In the genomic region with DNA sequence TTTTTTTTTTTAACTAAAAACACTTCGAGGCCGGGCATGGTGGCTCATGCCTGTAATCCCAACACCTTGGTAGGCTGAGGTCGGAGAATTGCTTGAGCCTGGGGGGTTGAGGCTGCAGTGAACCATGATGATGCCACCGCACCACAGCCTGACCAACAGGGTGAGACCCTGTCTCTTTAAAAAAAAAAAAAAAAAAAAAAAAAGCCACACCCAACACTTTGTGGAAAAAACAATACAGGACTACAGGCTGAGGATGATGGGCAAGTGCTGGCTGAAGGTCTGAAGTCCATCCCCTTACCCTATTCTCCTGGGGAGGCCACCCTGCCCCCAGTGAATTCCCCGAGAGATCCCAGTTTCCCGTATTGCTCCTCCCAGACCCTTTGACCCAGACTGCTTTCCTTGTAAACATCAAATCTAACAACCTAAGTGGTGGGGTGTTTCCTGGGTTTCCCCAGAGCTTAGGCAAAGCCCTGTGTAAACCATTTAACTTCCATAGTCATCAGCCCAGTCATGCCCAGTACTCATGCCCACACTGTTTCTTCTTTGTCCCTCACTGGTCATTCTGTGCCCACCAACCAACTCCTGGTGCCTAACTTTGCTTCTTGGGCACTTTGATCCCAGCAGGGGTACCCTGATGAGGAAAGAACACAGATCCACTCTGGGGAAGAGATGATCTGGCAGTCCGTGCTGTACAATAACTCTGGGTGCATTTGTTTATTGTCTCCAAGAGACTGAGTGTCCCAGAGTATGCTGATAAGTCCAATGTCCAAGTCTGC, we compare ENCODE assay signal across 1 cellular context.
TF ChIP-seq lines count a peak whose summit lies in the region.

No MANE protein-coding gene starts in this region.

TF ChIP-seq in HepG2, 621 proteins besides CTCF, POLR2A, EP300 and RAD21 (continued from another document and continues in another):
- TF ChIP-seq MNT (IDR thresholded peaks at IDR 0.05): peak; percentile 16; the same call in 1 of the 2 replicates
- peak; percentile 24; the same call in 1 of the 2 replicates for TF ChIP-seq ARNT2 (CRISPR knock-in tag; IDR thresholded peaks at IDR 0.05; ENCODE audit: low read depth)
- TF ChIP-seq RELA (CRISPR knock-in tag; IDR thresholded peaks at IDR 0.05): peak; percentile 96
- 0 out of 2 replicates have a peak, but pooled peaks have one; percentile 88 for TF ChIP-seq ZNF275 (CRISPR knock-in tag; IDR thresholded peaks at IDR 0.05; ENCODE audit: borderline replicate concordance)
- peak; percentile 60; the same call in 1 of the 2 replicates for TF ChIP-seq ZZZ3 (CRISPR knock-in tag; IDR thresholded peaks at IDR 0.05; ENCODE audit: borderline replicate concordance)
- peak; percentile 94; the same call in 1 of the 2 replicates for TF ChIP-seq ZGPAT (CRISPR knock-in tag; IDR thresholded peaks at IDR 0.05)
- TF ChIP-seq, protein P1, sequence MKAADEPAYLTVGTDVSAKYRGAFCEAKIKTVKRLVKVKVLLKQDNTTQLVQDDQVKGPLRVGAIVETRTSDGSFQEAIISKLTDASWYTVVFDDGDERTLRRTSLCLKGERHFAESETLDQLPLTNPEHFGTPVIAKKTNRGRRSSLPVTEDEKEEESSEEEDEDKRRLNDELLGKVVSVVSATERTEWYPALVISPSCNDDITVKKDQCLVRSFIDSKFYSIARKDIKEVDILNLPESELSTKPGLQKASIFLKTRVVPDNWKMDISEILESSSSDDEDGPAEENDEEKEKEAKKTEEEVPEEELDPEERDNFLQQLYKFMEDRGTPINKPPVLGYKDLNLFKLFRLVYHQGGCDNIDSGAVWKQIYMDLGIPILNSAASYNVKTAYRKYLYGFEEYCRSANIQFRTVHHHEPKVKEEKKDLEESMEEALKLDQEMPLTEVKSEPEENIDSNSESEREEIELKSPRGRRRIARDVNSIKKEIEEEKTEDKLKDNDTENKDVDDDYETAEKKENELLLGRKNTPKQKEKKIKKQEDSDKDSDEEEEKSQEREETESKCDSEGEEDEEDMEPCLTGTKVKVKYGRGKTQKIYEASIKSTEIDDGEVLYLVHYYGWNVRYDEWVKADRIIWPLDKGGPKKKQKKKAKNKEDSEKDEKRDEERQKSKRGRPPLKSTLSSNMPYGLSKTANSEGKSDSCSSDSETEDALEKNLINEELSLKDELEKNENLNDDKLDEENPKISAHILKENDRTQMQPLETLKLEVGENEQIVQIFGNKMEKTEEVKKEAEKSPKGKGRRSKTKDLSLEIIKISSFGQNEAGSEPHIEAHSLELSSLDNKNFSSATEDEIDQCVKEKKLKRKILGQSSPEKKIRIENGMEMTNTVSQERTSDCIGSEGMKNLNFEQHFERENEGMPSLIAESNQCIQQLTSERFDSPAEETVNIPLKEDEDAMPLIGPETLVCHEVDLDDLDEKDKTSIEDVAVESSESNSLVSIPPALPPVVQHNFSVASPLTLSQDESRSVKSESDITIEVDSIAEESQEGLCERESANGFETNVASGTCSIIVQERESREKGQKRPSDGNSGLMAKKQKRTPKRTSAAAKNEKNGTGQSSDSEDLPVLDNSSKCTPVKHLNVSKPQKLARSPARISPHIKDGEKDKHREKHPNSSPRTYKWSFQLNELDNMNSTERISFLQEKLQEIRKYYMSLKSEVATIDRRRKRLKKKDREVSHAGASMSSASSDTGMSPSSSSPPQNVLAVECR (CRISPR knock-in tag; IDR thresholded peaks at IDR 0.05; ENCODE audit: borderline replicate concordance): peak; percentile 41; the same call in 1 of the 2 replicates
- peak; percentile 96 for TF ChIP-seq HMG20A (CRISPR knock-in tag; IDR thresholded peaks at IDR 0.05; ENCODE audit: borderline replicate concordance)
- no peak for TF ChIP-seq ZNF629 (CRISPR knock-in tag; conservative IDR thresholded peaks at IDR 0.05)
- TF ChIP-seq SSRP1 (CRISPR knock-in tag; IDR thresholded peaks at IDR 0.05): no peak; the same call in 1 of the 2 replicates
- no peak for TF ChIP-seq RBM22 (optimal IDR thresholded peaks at IDR 0.05; ENCODE audit: low read length)
- TF ChIP-seq, protein P2, sequence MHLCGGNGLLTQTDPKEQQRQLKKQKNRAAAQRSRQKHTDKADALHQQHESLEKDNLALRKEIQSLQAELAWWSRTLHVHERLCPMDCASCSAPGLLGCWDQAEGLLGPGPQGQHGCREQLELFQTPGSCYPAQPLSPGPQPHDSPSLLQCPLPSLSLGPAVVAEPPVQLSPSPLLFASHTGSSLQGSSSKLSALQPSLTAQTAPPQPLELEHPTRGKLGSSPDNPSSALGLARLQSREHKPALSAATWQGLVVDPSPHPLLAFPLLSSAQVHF (CRISPR knock-in tag; IDR thresholded peaks at IDR 0.05): no peak
- peak; percentile 99 for TF ChIP-seq FOXK1 (CRISPR knock-in tag; IDR thresholded peaks at IDR 0.05; ENCODE audit: borderline replicate concordance, low read depth)
- peak; percentile 84; the same call in 1 of the 2 replicates for TF ChIP-seq ETV5 (CRISPR knock-in tag; IDR thresholded peaks at IDR 0.05; ENCODE audit: borderline replicate concordance)
- TF ChIP-seq CHCHD3 (CRISPR knock-in tag; IDR thresholded peaks at IDR 0.05): no peak
- no peak for TF ChIP-seq GPN1 (CRISPR knock-in tag; IDR thresholded peaks at IDR 0.05; ENCODE audit: borderline replicate concordance)
- TF ChIP-seq TBX3 (IDR thresholded peaks at IDR 0.05; ENCODE audit: borderline replicate concordance): 0 out of 2 replicates have a peak, but pooled peaks have one; percentile 39
- TF ChIP-seq ZNF607 (CRISPR knock-in tag; IDR thresholded peaks at IDR 0.05; ENCODE audit: borderline replicate concordance): no peak
- TF ChIP-seq CHD4 (IDR thresholded peaks at IDR 0.05; ENCODE audit: borderline replicate concordance, low read length): peak; percentile 56; the same call in 1 of the 2 replicates
- TF ChIP-seq ZBTB39 (CRISPR knock-in tag; IDR thresholded peaks at IDR 0.05): no peak
- peak; percentile 58; the same call in 1 of the 2 replicates for TF ChIP-seq HDAC1 (CRISPR knock-in tag; IDR thresholded peaks at IDR 0.05)
- peak; percentile 51; the same call in 1 of the 2 replicates for TF ChIP-seq KDM5B (CRISPR knock-in tag; IDR thresholded peaks at IDR 0.05; ENCODE audit: borderline replicate concordance)
- no peak for TF ChIP-seq NFIB (CRISPR knock-in tag; IDR thresholded peaks at IDR 0.05; ENCODE audit: borderline replicate concordance)
- TF ChIP-seq ZNF282 (IDR thresholded peaks at IDR 0.05; ENCODE audit: partially characterized antibody): no peak
- peak; percentile 58 for TF ChIP-seq POGZ (CRISPR knock-in tag; IDR thresholded peaks at IDR 0.05)
- peak; percentile 38; the same call in 1 of the 2 replicates for TF ChIP-seq SMC3 (IDR thresholded peaks at IDR 0.05; ENCODE audit: low read length)
- TF ChIP-seq TGIF2 (CRISPR knock-in tag; IDR thresholded peaks at IDR 0.05): peak; percentile 75; the same call in 1 of the 2 replicates
- TF ChIP-seq, protein P3, sequence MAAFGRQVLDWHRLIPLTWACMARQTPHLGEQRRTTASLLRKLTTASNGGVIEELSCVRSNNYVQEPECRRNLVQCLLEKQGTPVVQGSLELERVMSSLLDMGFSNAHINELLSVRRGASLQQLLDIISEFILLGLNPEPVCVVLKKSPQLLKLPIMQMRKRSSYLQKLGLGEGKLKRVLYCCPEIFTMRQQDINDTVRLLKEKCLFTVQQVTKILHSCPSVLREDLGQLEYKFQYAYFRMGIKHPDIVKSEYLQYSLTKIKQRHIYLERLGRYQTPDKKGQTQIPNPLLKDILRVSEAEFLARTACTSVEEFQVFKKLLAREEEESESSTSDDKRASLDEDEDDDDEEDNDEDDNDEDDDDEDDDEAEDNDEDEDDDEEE (CRISPR knock-in tag; IDR thresholded peaks at IDR 0.05): no peak; the same call in 1 of the 2 replicates
- no peak for TF ChIP-seq ZNF235 (CRISPR knock-in tag; IDR thresholded peaks at IDR 0.05; ENCODE audit: borderline replicate concordance)
- TF ChIP-seq TCF7 (IDR thresholded peaks at IDR 0.05; ENCODE audit: low read depth): peak; percentile 87
- TF ChIP-seq, protein P4, sequence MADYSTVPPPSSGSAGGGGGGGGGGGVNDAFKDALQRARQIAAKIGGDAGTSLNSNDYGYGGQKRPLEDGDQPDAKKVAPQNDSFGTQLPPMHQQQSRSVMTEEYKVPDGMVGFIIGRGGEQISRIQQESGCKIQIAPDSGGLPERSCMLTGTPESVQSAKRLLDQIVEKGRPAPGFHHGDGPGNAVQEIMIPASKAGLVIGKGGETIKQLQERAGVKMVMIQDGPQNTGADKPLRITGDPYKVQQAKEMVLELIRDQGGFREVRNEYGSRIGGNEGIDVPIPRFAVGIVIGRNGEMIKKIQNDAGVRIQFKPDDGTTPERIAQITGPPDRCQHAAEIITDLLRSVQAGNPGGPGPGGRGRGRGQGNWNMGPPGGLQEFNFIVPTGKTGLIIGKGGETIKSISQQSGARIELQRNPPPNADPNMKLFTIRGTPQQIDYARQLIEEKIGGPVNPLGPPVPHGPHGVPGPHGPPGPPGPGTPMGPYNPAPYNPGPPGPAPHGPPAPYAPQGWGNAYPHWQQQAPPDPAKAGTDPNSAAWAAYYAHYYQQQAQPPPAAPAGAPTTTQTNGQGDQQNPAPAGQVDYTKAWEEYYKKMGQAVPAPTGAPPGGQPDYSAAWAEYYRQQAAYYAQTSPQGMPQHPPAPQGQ (CRISPR knock-in tag; IDR thresholded peaks at IDR 0.05; ENCODE audit: borderline replicate concordance): no peak
- no peak for TF ChIP-seq PCBP1 (IDR thresholded peaks at IDR 0.05; ENCODE audit: borderline replicate concordance, low read depth, low read length)
- TF ChIP-seq HNRNPK (IDR thresholded peaks at IDR 0.05; ENCODE audit: low read depth, low read length, poor library complexity, severe bottlenecking): no peak
- TF ChIP-seq PHF5A (CRISPR knock-in tag; IDR thresholded peaks at IDR 0.05; ENCODE audit: low read depth, unreplicated experiment): no peak
- peak; percentile 77 for TF ChIP-seq ISL2 (CRISPR knock-in tag; IDR thresholded peaks at IDR 0.05)
- TF ChIP-seq SIN3A (IDR thresholded peaks at IDR 0.05; ENCODE audit: borderline replicate concordance, low read depth, low read length): peak; percentile 75
- TF ChIP-seq ZNF496 (CRISPR knock-in tag; IDR thresholded peaks at IDR 0.05; ENCODE audit: insufficient replicate concordance): no peak
- TF ChIP-seq PATZ1 (CRISPR knock-in tag; IDR thresholded peaks at IDR 0.05): peak; percentile 99
- TF ChIP-seq U2AF2 (IDR thresholded peaks at IDR 0.05; ENCODE audit: low read depth, low read length): no peak
- TF ChIP-seq MED1 (CRISPR knock-in tag; IDR thresholded peaks at IDR 0.05): peak; percentile 95
